1 cellular context compared by ENCODE assay signal in the genomic region with DNA sequence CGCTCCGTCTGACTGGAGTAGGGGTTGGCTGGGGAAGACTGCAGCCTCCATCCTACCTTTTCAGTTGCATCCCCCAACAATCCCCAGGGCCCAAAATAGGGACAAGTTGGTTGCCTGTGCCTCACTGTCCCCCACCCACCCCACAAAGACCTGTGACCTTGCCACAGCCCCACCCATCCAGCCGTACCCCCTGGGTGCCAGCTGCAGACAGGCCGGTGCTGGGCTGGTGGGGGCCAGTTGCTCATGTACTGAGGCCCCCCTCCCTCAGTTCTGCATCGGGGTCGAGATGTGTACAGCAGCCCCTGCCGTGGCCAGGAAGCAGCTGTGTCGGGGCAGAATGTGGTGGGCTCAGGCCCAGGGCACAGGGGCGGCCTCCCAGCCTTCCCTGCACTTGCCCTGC.
TF ChIP-seq lines count a peak whose summit lies in the region.

No MANE protein-coding gene starts in this region.

TF ChIP-seq in H1, 55 proteins besides CTCF, POLR2A, EP300 and RAD21:
- TF ChIP-seq HDAC6 (IDR thresholded peaks at IDR 0.05; ENCODE audit: low read depth, low read length) (no peak), HDAC2 (IDR thresholded peaks at IDR 0.05; ENCODE audit: borderline replicate concordance in 1 of 2, low read depth in 2 of 2, low read length in 2 of 2) (no peak), RXRA (IDR thresholded peaks at IDR 0.05; ENCODE audit: insufficient read depth, low read depth, low read length) (no peak), EGR1 (IDR thresholded peaks at IDR 0.05; ENCODE audit: borderline replicate concordance, low read depth, low read length) (no peak), NRF1 (IDR thresholded peaks at IDR 0.05; ENCODE audit: low read depth, low read length) (no peak), SAP30 (IDR thresholded peaks at IDR 0.05; ENCODE audit: insufficient read depth, insufficient replicate concordance, low read length) (no peak), JUN (IDR thresholded peaks at IDR 0.05; ENCODE audit: low read depth, low read length) (no peak), KDM1A (IDR thresholded peaks at IDR 0.05; ENCODE audit: borderline replicate concordance, low read length) (no peak), SUZ12 (IDR thresholded peaks at IDR 0.05; ENCODE audit: low read length) (no peak), CREB1 (IDR thresholded peaks at IDR 0.05) (no peak), YY1 (IDR thresholded peaks at IDR 0.05; ENCODE audit: low read depth, low read length) (no peak), ZNF274 (IDR thresholded peaks at IDR 0.05; ENCODE audit: borderline replicate concordance, extremely low read depth, low read length) (no peak), CEBPB (IDR thresholded peaks at IDR 0.05; ENCODE audit: low read depth, low read length) (no peak), PHF8 (conservative IDR thresholded peaks at IDR 0.05; ENCODE audit: low read depth, low read length) (no peak), RNF2 (IDR thresholded peaks at IDR 0.05; ENCODE audit: borderline replicate concordance, low read depth, low read length, missing control alignments, poor library complexity, severe bottlenecking) (no peak), CBX8 (IDR thresholded peaks at IDR 0.05; ENCODE audit: borderline replicate concordance, low read depth, low read length) (no peak), BCL11A (IDR thresholded peaks at IDR 0.05; ENCODE audit: low read depth in 2 of 2, low read length in 2 of 2) (no peak), SP4 (IDR thresholded peaks at IDR 0.05; ENCODE audit: low read length) (no peak), TAF7 (optimal IDR thresholded peaks at IDR 0.05; ENCODE audit: borderline replicate concordance, low read depth, low read length) (no peak)
- TF ChIP-seq, protein P1, sequence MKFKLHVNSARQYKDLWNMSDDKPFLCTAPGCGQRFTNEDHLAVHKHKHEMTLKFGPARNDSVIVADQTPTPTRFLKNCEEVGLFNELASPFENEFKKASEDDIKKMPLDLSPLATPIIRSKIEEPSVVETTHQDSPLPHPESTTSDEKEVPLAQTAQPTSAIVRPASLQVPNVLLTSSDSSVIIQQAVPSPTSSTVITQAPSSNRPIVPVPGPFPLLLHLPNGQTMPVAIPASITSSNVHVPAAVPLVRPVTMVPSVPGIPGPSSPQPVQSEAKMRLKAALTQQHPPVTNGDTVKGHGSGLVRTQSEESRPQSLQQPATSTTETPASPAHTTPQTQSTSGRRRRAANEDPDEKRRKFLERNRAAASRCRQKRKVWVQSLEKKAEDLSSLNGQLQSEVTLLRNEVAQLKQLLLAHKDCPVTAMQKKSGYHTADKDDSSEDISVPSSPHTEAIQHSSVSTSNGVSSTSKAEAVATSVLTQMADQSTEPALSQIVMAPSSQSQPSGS (IDR thresholded peaks at IDR 0.05; ENCODE audit: low read length): no peak
TF ChIP-seq in H1: peak in this region for 0.
